In the genomic region with DNA sequence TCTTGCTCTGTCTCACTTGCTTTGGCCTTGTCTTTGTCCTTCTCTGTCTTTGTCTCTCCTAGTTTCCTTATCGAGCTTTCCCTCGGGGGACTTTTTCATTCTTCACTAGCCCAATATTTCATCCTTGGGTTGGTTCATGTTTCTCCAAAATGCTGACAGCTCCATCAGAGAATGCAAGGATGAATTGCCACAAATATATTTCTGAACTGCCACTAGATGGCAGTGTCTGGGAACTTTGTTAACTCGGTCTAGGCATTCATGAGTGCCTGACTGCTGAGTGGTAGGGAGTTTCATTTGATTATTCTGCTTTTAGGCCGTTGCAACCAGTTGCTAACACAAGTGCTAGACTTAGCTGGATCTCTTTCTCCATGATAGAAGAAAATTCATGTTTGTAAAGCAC, we compare ENCODE assay signal across 8 cellular contexts.
A peak's percentile ranks its signal among the peaks of the same experiment; 100 is the strongest.
DNase-seq lines count a peak whose midpoint lies in the region; TF ChIP-seq lines count a peak whose summit lies in the region.

No MANE protein-coding gene starts in this region.

- H3K27ac ChIP-seq in H9 (ENCODE audit: insufficient read length, low read depth, low read length) (no peak overlapping the region), RWPE1 (no peak overlapping the region)

- H4K91ac ChIP-seq in H9 (ENCODE audit: insufficient read length, low read depth, low read length) = no peak overlapping the region

- no peak overlapping the region for H3K4ac ChIP-seq in H9 (ENCODE audit: low read depth, low read length)

- CTCF ChIA-PET in RWPE1 (lab: Yijun Ruan, JAX) = interaction anchor here (0.6 to 1.7 kb wide), 11 partner anchors 21 to 911 kb away, joined by 3 to 9 read pairs (median 3); no protein-coding TSS in a partner anchor

- H3K27me3 ChIP-seq in H9 (ENCODE audit: insufficient read depth, low read length) = no peaks in the 10 kb centered on the region

- H3K14ac ChIP-seq in H9 (ENCODE audit: insufficient read depth, low read length) = no peak overlapping the region

- H4K8ac ChIP-seq in H9 (replicated peaks; ENCODE audit: insufficient read length, low read depth, low read length) = no peak overlapping the region

- POLR2A ChIA-PET in RWPE1 (lab: Yijun Ruan, JAX; ENCODE audit: low non-redundant PET) = no interaction called here

- no peaks in the 10 kb centered on the region for H3K79me1 ChIP-seq in H9 (ENCODE audit: insufficient read depth, low read depth, low read length, poor library complexity, severe bottlenecking)

- no peak overlapping the region for H3K4me2 ChIP-seq in H9 (ENCODE audit: insufficient read depth, insufficient read length, low read length)

- H3K9ac ChIP-seq in H9 (ENCODE audit: extremely low read depth, insufficient read length, low read length) = no peak overlapping the region

- H2AFZ ChIP-seq in H9 (ENCODE audit: low read length) = no peak overlapping the region

- no peak overlapping the region for H2BK20ac ChIP-seq in H9 (ENCODE audit: low read depth, low read length, poor library complexity, severe bottlenecking)

- H3K9me3 ChIP-seq in H9 (ENCODE audit: control insufficient read depth, low read depth, low read length) = no peaks in the 10 kb centered on the region

- H3K79me2 ChIP-seq in H9 (ENCODE audit: insufficient read depth, low read length) = no peaks in the 10 kb centered on the region

- H3K4me1 Mint-ChIP-seq in H9 = no peaks in the 10 kb centered on the region

- H3K27ac Mint-ChIP-seq in H9 = no peak overlapping the region

- H3K4me1 ChIP-seq in H9 (ENCODE audit: insufficient read depth, low read length) = no peaks in the 10 kb centered on the region

- H2BK5ac ChIP-seq in H9 (ENCODE audit: insufficient read length, low read length) = no peak overlapping the region

- no peak overlapping the region for H2BK15ac ChIP-seq in H9 (ENCODE audit: low read depth, low read length)

- H3K23me2 ChIP-seq in H9 (ENCODE audit: insufficient read length, low read depth, low read length, poor library complexity, severe bottlenecking) = no peaks in the 10 kb centered on the region

- H3K9me3 Mint-ChIP-seq in H9 = peaks cover 14 to 25% of the 10 kb centered on the region in 2 experiments

- H4K20me1 ChIP-seq in H9 (ENCODE audit: control insufficient read depth, insufficient read depth, insufficient read length) = no peaks in the 10 kb centered on the region

- TF ChIP-seq CTCF in H9 (conservative IDR thresholded peaks at IDR 0.05) (peak; percentile 84), RWPE1 (conservative IDR thresholded peaks at IDR 0.05; ENCODE audit: low read depth) (peak; percentile 55)

- H2BK12ac ChIP-seq in H9 (ENCODE audit: insufficient read length, low read depth, low read length) = no peak overlapping the region

- H2BK120ac ChIP-seq in H9 (ENCODE audit: low read depth, low read length, poor library complexity, severe bottlenecking) = no peak overlapping the region

- no peak overlapping the region for H2AK5ac ChIP-seq in H9 (ENCODE audit: insufficient read length, low read length)

- no peak overlapping the region for H3K56ac ChIP-seq in H9 (ENCODE audit: insufficient read length, low read depth, low read length)

- no peak overlapping the region for H3K18ac ChIP-seq in H9 (ENCODE audit: insufficient read length, low read depth, low read length)

- no peak overlapping the region for H3K23ac ChIP-seq in H9 (ENCODE audit: insufficient read length, low read depth, low read length)

- H3K36me3 Mint-ChIP-seq in H9 (ENCODE audit: insufficient read depth in 1 of 3, low read depth in 3 of 3) = peaks cover 5 to 10% (median 5%) of the 10 kb centered on the region in 3 experiments

- H4K5ac ChIP-seq in H9 (ENCODE audit: insufficient read length, low read depth, low read length) = no peak overlapping the region

- DNase-seq in GM04504 (ENCODE audit: low read depth) (peak; percentile 23), H9 (peak; percentile 32), RWPE1 (ENCODE audit: low spot score) (peak; percentile 28), epidermal melanocyte (ENCODE audit: insufficient read length, low spot score) (peak; percentile 44), myocyte (ENCODE audit: low read depth) (peak; percentile 61), NCI-H146 (lab: John Stamatoyannopoulos, UW) (no peak), NOMO-1 (lab: John Stamatoyannopoulos, UW; ENCODE audit: unreplicated experiment in 2 of 2) (no peak), NCI-H82 (lab: John Stamatoyannopoulos, UW) (no peak)

- H3K27me3 Mint-ChIP-seq in H9 (ENCODE audit: low read depth) = peaks cover 4% of the 10 kb centered on the region

- no peak overlapping the region for H3K4me3 Mint-ChIP-seq in H9

- WGBS in H9 (ENCODE audit: extremely low coverage, insufficient read length, low lambda C conversion rate) = no CpG with 5 or more reads among the region's 4 CpGs

- H3T11ph ChIP-seq in H9 (ENCODE audit: low read length) = no peak overlapping the region

Comparison
In these comparisons a context has a peak if more than half of its experiments do, and no peak if none do; other contexts are left out.
1. DNase-seq: peak in GM04504 (single experiment), H9 (single experiment), RWPE1 (single experiment), epidermal melanocyte (single experiment) and myocyte (single experiment); none in NCI-H146 (single experiment), NOMO-1 (0 of 2) and NCI-H82 (single experiment).